Comparison of ENCODE assay signal across 30 cellular contexts in genomic region chr1:26356106-26356505, GRCh38. TPM values are rescaled to one million over a fixed set of nuclear protein-coding genes. Genes with fewer than 3 reads are reported as not detected.
A peak's percentile ranks its signal among the peaks of the same experiment; 100 is the strongest.
DNase-seq lines count a peak whose midpoint lies in the region; ATAC-seq and TF ChIP-seq lines count a peak whose summit lies in the region.
"Had no signal": no experiment of that assay in that cellular context is flagged by ENCODE, and none has a peak within 500 bp of the region (broad histone marks: within the 10 kb centered on the region; RNA-seq: fewer than 3 reads in every experiment).

No MANE protein-coding gene starts in this region.

- H3K9me3 Mint-ChIP-seq in WTC11 (no peaks in the 10 kb centered on the region), neural crest cell (no peaks in the 10 kb centered on the region)
- H3K9me3 Mint-ChIP-seq: activated CD4-positive, alpha-beta T cell treated with anti-CD3 and anti-CD28 coated beads, Interleukin-2, amount 10 ng/mL, durations not matched to agents 24 days and 14 days; activated T-cell treated with anti-CD3 and anti-CD28 coated beads, Interleukin-2, amount 50 U/mL, for 24 hours; natural killer cell treated with Interleukin-12 subunit alpha and Interleukin-12 subunit beta and Interleukin-15 and Interleukin-18, amount 100 ng/mL, for 72 hours had no signal

- H3K4me1 Mint-ChIP-seq in WTC11, result peaks cover 48% of the 10 kb centered on the region
- peaks cover 48% of the 10 kb centered on the region for H3K4me1 Mint-ChIP-seq in neural crest cell

- ATAC-seq in WTC11, result no peak
- ATAC-seq: heart left ventricle; natural killer cell treated with Interleukin-12 subunit alpha and Interleukin-12 subunit beta and Interleukin-15 and Interleukin-18, amount 100 ng/mL, for 72 hours had no signal

- no peaks in the 10 kb centered on the region for H3K36me3 Mint-ChIP-seq in WTC11
- H3K36me3 Mint-ChIP-seq in neural crest cell (ENCODE audit: low read depth), result no peaks in the 10 kb centered on the region
- H3K36me3 Mint-ChIP-seq: brain; natural killer cell treated with Interleukin-12 subunit alpha and Interleukin-12 subunit beta and Interleukin-15 and Interleukin-18, amount 100 ng/mL, for 72 hours had no signal

- H3K4me3 Mint-ChIP-seq in WTC11 (no peak overlapping the region), neural crest cell (no peak overlapping the region)
- H3K4me3 Mint-ChIP-seq: activated CD4-positive, alpha-beta T cell treated with anti-CD3 and anti-CD28 coated beads, Interleukin-2, amount 10 ng/mL, durations not matched to agents 24 days and 14 days; activated T-cell treated with anti-CD3 and anti-CD28 coated beads, Interleukin-2, amount 50 U/mL, for 24 hours; brain; natural killer cell treated with Interleukin-12 subunit alpha and Interleukin-12 subunit beta and Interleukin-15 and Interleukin-18, amount 100 ng/mL, for 72 hours had no signal

- DNase-seq in WTC11 (ENCODE audit: low spot score) (no peak), neural crest cell (ENCODE audit: low read depth, low spot score) (no peak), NCI-H524 treated with DMSO at 0.1 percent for 48 hours (lab: John Stamatoyannopoulos, UW) (no peak), iPS-NIHi11 (ENCODE audit: low spot score) (no peak), NOMO-1 treated with dmso at 0.1 percent for 144 hours (lab: John Stamatoyannopoulos, UW; ENCODE audit: unreplicated experiment) (no peak)
- DNase-seq: ACHN; activated CD4-positive, alpha-beta T cell treated with anti-CD3 and anti-CD28 coated beads, Interleukin-2, amount 10 ng/mL, durations not matched to agents 24 days and 14 days; activated gamma-delta T cell treated with Interleukin-2 at 50 U/mL for 16 hours; activated T-cell treated with anti-CD3 and anti-CD28 coated beads, Interleukin-2, amount 50 U/mL, for 24 hours; adrenal gland; DMS53; GOT3; heart left ventricle; Kasumi-1; MV-4-11; NCI-H146; NCI-H2107; NCI-H446 treated with DMSO at 0.1 percent for 48 hours; ovary; retina; SHP77; stimulated activated CD4-positive, alpha-beta T cell treated with anti-CD3 and anti-CD28 coated beads, Interleukin-2, amount 100 ng/mL, for 24 hours; substantia nigra had no signal

- H3K27me3 Mint-ChIP-seq in WTC11 (ENCODE audit: low read depth), result peaks cover 17% of the 10 kb centered on the region
- peaks cover 29% of the 10 kb centered on the region for H3K27me3 Mint-ChIP-seq in neural crest cell (ENCODE audit: low read depth)

- no peak for TF ChIP-seq EP300 in Ishikawa (IDR thresholded peaks at IDR 0.05; ENCODE audit: borderline replicate concordance)

- peak overlapping the region; percentile 90; the same call in 1 of the 2 replicates for H3K27ac Mint-ChIP-seq in WTC11
- H3K27ac Mint-ChIP-seq in neural crest cell (ENCODE audit: unreplicated experiment), result peak overlapping the region; percentile 94
- H3K27ac Mint-ChIP-seq: activated CD4-positive, alpha-beta T cell treated with anti-CD3 and anti-CD28 coated beads, Interleukin-2, amount 10 ng/mL, durations not matched to agents 24 days and 14 days; activated T-cell treated with anti-CD3 and anti-CD28 coated beads, Interleukin-2, amount 50 U/mL, for 24 hours; natural killer cell treated with Interleukin-12 subunit alpha and Interleukin-12 subunit beta and Interleukin-15 and Interleukin-18, amount 100 ng/mL, for 72 hours had no signal

- no peak for TF ChIP-seq CTCF in WTC11 (IDR thresholded peaks at IDR 0.05)
- TF ChIP-seq CTCF in neural crest cell (conservative IDR thresholded peaks at IDR 0.05), result no peak

- POLR2A ChIA-PET in WTC11 (lab: Charles Lee), result no interaction called here

- CTCF ChIA-PET in WTC11 (lab: Charles Lee), result interaction anchor here (0.9 to 1.8 kb wide), 2 partner anchors 18 to 115 kb away, joined by 3 to 4 read pairs; no protein-coding TSS in a partner anchor

- no peak for TF ChIP-seq RAD21 in Ishikawa (IDR thresholded peaks at IDR 0.05; ENCODE audit: low read depth)

TF ChIP-seq in Ishikawa, 13 proteins besides CTCF, POLR2A, EP300 and RAD21:
- 0 out of 2 replicates have a peak, but pooled peaks have one; percentile 31 for TF ChIP-seq USF1 (IDR thresholded peaks at IDR 0.05)
- no peak for TF ChIP-seq ZBTB7A (IDR thresholded peaks at IDR 0.05; ENCODE audit: low read depth)

TF ChIP-seq in WTC11, 78 proteins besides CTCF, POLR2A, EP300 and RAD21:
- TF ChIP-seq ZSCAN18 (CRISPR knock-in tag; IDR thresholded peaks at IDR 0.05) (no peak), ZBTB21 (CRISPR knock-in tag; IDR thresholded peaks at IDR 0.05; ENCODE audit: borderline replicate concordance) (no peak), GTF2I (CRISPR knock-in tag; conservative IDR thresholded peaks at IDR 0.05) (peak; percentile 65; the same call in 1 of the 2 replicates), E2F1 (CRISPR knock-in tag; IDR thresholded peaks at IDR 0.05) (no peak)

RNA-seq across cellular contexts. Expression of gene CRYBG2, which starts 2.2 kb away (rescaled TPM):
- 14.4 to 21.1 TPM (median 17.8 TPM) in 3 replicates for total RNA-seq in WTC11 (2021)
- 3.8 and 6.3 TPM in 2 replicates for total RNA-seq in neural crest cell
- total RNA-seq: adrenal gland, fibroblast of villous mesenchyme had no signal

RNA-seq across cellular contexts. Expression of gene ZNF683, which starts 16.4 kb away (rescaled TPM):
- not detected in 3 replicates for total RNA-seq in WTC11 (2021)
- total RNA-seq in neural crest cell, result not detected in 2 replicates
- total RNA-seq: activated CD4-positive, alpha-beta T cell treated with anti-CD3 and anti-CD28 coated beads, Interleukin-2, amount 10 ng/mL, durations not matched to agents 24 days and 14 days; epithelial cell of proximal tubule; fibroblast of villous mesenchyme; natural killer cell treated with Interleukin-12 subunit alpha and Interleukin-12 subunit beta and Interleukin-15 and Interleukin-18, amount 100 ng/mL, for 72 hours had no signal

RNA-seq across cellular contexts. Expression of gene CD52, which starts 38.3 kb away (rescaled TPM):
- total RNA-seq in WTC11 (2021) (2.8 to 3.7 TPM (median 3.4 TPM) in 3 replicates), neural crest cell (not detected in 2 replicates)
- total RNA-seq: epithelial cell of proximal tubule, fibroblast of villous mesenchyme had no signal

RNA-seq across cellular contexts. Expression of gene UBXN11, which starts 49.7 kb away (rescaled TPM):
- total RNA-seq in WTC11 (2021), result 12.4 to 14.1 TPM (median 14.1 TPM) in 3 replicates
- 33.5 and 35.5 TPM in 2 replicates for total RNA-seq in neural crest cell

RNA-seq across cellular contexts. Expression of gene LIN28A, which starts 54.5 kb away (rescaled TPM):
- total RNA-seq in WTC11 (2021), result 1,150 to 1,251 TPM (median 1,185 TPM) in 3 replicates
- 445 and 455 TPM in 2 replicates for total RNA-seq in neural crest cell
- total RNA-seq: activated CD4-positive, alpha-beta T cell treated with anti-CD3 and anti-CD28 coated beads, Interleukin-2, amount 10 ng/mL, durations not matched to agents 24 days and 14 days; epithelial cell of proximal tubule; fibroblast of villous mesenchyme; mononuclear cell; natural killer cell treated with Interleukin-12 subunit alpha and Interleukin-12 subunit beta and Interleukin-15 and Interleukin-18, amount 100 ng/mL, for 72 hours; ureter had no signal
